In genomic region chr1:198483645-198484044, GRCh38 we compare ENCODE assay signal across 8 cellular contexts. TPM values are rescaled to one million over a fixed set of nuclear protein-coding genes. Genes with fewer than 3 reads are reported as not detected.
"Had no signal": no experiment of that assay in that cellular context is flagged by ENCODE, and none has a peak within 500 bp of the region (broad histone marks: within the 10 kb centered on the region; RNA-seq: fewer than 3 reads in every experiment).

No MANE protein-coding gene starts in this region.

- H3K4me3 ChIP-seq: GM12878 had no signal

- FAIRE-seq: GM12878, GM12891, GM12892, GM18507, GM19239 had no signal

- ATAC-seq: GM12878 had no signal

- DNase-seq: GDM1, GF-D8 had no signal

RNA-seq across cellular contexts. Expression of gene ATP6V1G3, which starts 56.8 kb away (rescaled TPM):
- total RNA-seq: G401, GM12878 had no signal
